ENCODE assay signal across 20 cellular contexts in the genomic region with DNA sequence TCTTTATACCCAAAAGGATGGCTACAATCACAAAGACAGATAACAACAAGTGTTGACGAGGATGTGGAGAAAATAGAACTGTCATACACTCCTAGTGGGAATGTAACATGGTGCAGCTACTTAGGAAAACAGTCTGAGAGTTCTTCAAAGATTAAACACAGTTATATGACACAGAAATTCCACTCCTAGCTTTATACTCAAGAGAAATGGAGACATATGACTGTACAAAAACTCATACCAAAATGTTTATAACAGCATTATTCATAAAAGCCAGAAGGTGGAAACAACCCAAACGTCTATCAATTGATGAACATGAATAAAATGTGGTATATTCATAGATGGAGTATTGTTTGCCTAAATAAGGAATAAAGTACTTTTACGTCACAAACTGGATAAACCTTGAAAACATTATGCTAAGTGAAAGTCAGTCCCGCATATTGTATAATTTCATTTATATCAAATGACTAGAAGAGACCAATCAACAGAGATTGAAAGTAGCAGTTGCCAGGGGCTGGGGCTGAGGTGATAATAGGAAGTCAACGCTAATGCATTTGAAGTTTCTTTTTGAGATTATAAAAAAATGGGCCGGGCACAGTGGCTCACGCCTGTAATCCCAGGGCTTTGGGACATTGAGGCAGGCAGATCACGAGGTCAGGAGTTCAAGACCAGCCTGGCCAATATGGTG.
DNase-seq lines count a peak whose midpoint lies in the region; ATAC-seq, FAIRE-seq and TF ChIP-seq lines count a peak whose summit lies in the region.
"Had no signal": no experiment of that assay in that cellular context is flagged by ENCODE, and none has a peak within 500 bp of the region (broad histone marks: within the 10 kb centered on the region; RNA-seq: fewer than 3 reads in every experiment).

No MANE protein-coding gene starts in this region.

- peak; percentile 27 for FAIRE-seq in urothelium cell line (lab: Jason Lieb, UNC)
- FAIRE-seq: A204.1, HepG2 had no signal

- no peak for DNase-seq in activated T-cell treated with anti-CD3 and anti-CD28 coated beads, Interleukin-2, amount 50 U/mL, for 24 hours
- DNase-seq in activated T-cell treated with anti-CD3 and anti-CD28 coated beads, Interleukin-2, amount 50 U/mL, for 1 hour: no peak
- peak; percentile 14 for DNase-seq in GM23248
- no peak for DNase-seq in central memory CD8-positive, alpha-beta T cell (ENCODE audit: low spot score in 2 of 2)
- no peak for DNase-seq in urothelium cell line (ENCODE audit: low spot score)
- no peak for DNase-seq in left cardiac atrium
- no peak for DNase-seq in Caco-2
- DNase-seq: CD8-positive, alpha-beta T cell; DMS53; GOT3; NCI-H1417; NCI-H187 treated with DMSO at 0.1 percent for 48 hours; NCI-H226; NCI-H524; PC-9; SIG-M5 had no signal

- BruUV-seq in Caco-2 (replicated peaks; lab: Mats Ljungman, UMichigan): no TSS peak

- H3K27me3 Mint-ChIP-seq in activated T-cell treated with anti-CD3 and anti-CD28 coated beads, Interleukin-2, amount 50 U/mL, for 24 hours: no peaks in the 10 kb centered on the region
- no peaks in the 10 kb centered on the region for H3K27me3 Mint-ChIP-seq in central memory CD8-positive, alpha-beta T cell
- H3K27me3 Mint-ChIP-seq in Caco-2 (ENCODE audit: insufficient read depth, unreplicated experiment): no peaks in the 10 kb centered on the region

- H3K4me1 ChIP-seq in GM23248 (ENCODE audit: insufficient read depth) (peaks cover 20% of the 10 kb centered on the region), Caco-2 (no peaks in the 10 kb centered on the region)

- H3K4me1 Mint-ChIP-seq in activated T-cell treated with anti-CD3 and anti-CD28 coated beads, Interleukin-2, amount 50 U/mL, for 24 hours (ENCODE audit: low read depth): peaks cover 30% of the 10 kb centered on the region
- H3K4me1 Mint-ChIP-seq in central memory CD8-positive, alpha-beta T cell: peaks cover 35% of the 10 kb centered on the region
- no peaks in the 10 kb centered on the region for H3K4me1 Mint-ChIP-seq in Caco-2 (ENCODE audit: low read depth, unreplicated experiment)

- WGBS in GM23248 (ENCODE audit: low coverage in 1 of 2, low lambda C conversion rate in 2 of 2, missing lambda C conversion rate in 2 of 2), 2 experiments: 89 to 92% methylated on average over 8 of the region's 8 CpGs

- no peaks in the 10 kb centered on the region for H3K36me3 ChIP-seq in GM23248 (ENCODE audit: low read depth)
- no peaks in the 10 kb centered on the region for H3K36me3 ChIP-seq in Caco-2 (ENCODE audit: control insufficient read depth, insufficient read depth, low read length)

- peak overlapping the region; percentile 74 for H3K27ac Mint-ChIP-seq in activated T-cell treated with anti-CD3 and anti-CD28 coated beads, Interleukin-2, amount 50 U/mL, for 24 hours
- no peak overlapping the region for H3K27ac Mint-ChIP-seq in central memory CD8-positive, alpha-beta T cell (ENCODE audit: low read depth)
- H3K27ac Mint-ChIP-seq in Caco-2 (ENCODE audit: unreplicated experiment): no peak overlapping the region
- H3K27ac Mint-ChIP-seq: CD8-positive, alpha-beta T cell had no signal

- no peaks in the 10 kb centered on the region for H3K9me3 ChIP-seq in GM23248 (ENCODE audit: low read depth)
- no peaks in the 10 kb centered on the region for H3K9me3 ChIP-seq in Caco-2
- H3K9me3 ChIP-seq: BLaER1 had no signal

- H3K4me3 Mint-ChIP-seq in activated T-cell treated with anti-CD3 and anti-CD28 coated beads, Interleukin-2, amount 50 U/mL, for 24 hours: no peak overlapping the region
- H3K4me3 Mint-ChIP-seq in central memory CD8-positive, alpha-beta T cell: no peak overlapping the region
- H3K4me3 Mint-ChIP-seq in Caco-2 (ENCODE audit: unreplicated experiment): no peak overlapping the region
- H3K4me3 Mint-ChIP-seq: CD8-positive, alpha-beta T cell had no signal

- no peaks in the 10 kb centered on the region for H3K79me2 ChIP-seq in GM23248 (ENCODE audit: insufficient read depth)

- TF ChIP-seq CTCF in Caco-2 (IDR thresholded peaks at IDR 0.05; ENCODE audit: insufficient read depth in 1 of 2, low read depth in 1 of 2, low read length in 1 of 2, severe bottlenecking in 1 of 2, unreplicated experiment in 1 of 2): no peak

- no peak overlapping the region for H3K4me2 ChIP-seq in GM23248 (ENCODE audit: unreplicated experiment)
- H3K4me2 ChIP-seq: BLaER1, PC-9 had no signal

- peaks cover 6% of the 10 kb centered on the region for H3K36me3 Mint-ChIP-seq in activated T-cell treated with anti-CD3 and anti-CD28 coated beads, Interleukin-2, amount 50 U/mL, for 24 hours (ENCODE audit: low read depth)
- no peaks in the 10 kb centered on the region for H3K36me3 Mint-ChIP-seq in central memory CD8-positive, alpha-beta T cell (ENCODE audit: insufficient read depth)
- H3K36me3 Mint-ChIP-seq in Caco-2 (ENCODE audit: insufficient read depth, unreplicated experiment): no peaks in the 10 kb centered on the region
- H3K36me3 Mint-ChIP-seq: CD8-positive, alpha-beta T cell had no signal

- H3F3A ChIP-seq in GM23248 (ENCODE audit: insufficient read depth): peaks cover 20% of the 10 kb centered on the region

- H3K9me3 Mint-ChIP-seq in activated T-cell treated with anti-CD3 and anti-CD28 coated beads, Interleukin-2, amount 50 U/mL, for 24 hours: no peaks in the 10 kb centered on the region
- H3K9me3 Mint-ChIP-seq in central memory CD8-positive, alpha-beta T cell: no peaks in the 10 kb centered on the region
- H3K9me3 Mint-ChIP-seq in Caco-2 (ENCODE audit: unreplicated experiment): no peaks in the 10 kb centered on the region
- H3K9me3 Mint-ChIP-seq: CD8-positive, alpha-beta T cell had no signal

- H3K27ac ChIP-seq in GM23248: no peak overlapping the region
- H3K27ac ChIP-seq: BLaER1, PC-9, RWPE1 had no signal

- H3K4me3 ChIP-seq in GM23248: no peak overlapping the region
- no peak overlapping the region for H3K4me3 ChIP-seq in Caco-2 (ENCODE audit: low read depth, low read length)
- H3K4me3 ChIP-seq: BLaER1, PC-9 had no signal

- intact Hi-C loops in left cardiac atrium (cut with DNase I): no loop called here
- intact Hi-C loops in Caco-2 (cut with micrococcal nuclease; ENCODE audit: unreplicated experiment): no loop called here

- H3K9me2 ChIP-seq in GM23248 (ENCODE audit: insufficient read depth): no peaks in the 10 kb centered on the region

- no peak overlapping the region for H2AFZ ChIP-seq in GM23248
- H2AFZ ChIP-seq: PC-9 had no signal

- H3K9ac ChIP-seq in GM23248: no peak overlapping the region
- H3K9ac ChIP-seq: BLaER1 had no signal

- POLR2A ChIA-PET in Caco-2 (lab: Charles Lee): no interaction called here

- H3K27me3 ChIP-seq in GM23248 (replicated peaks; ENCODE audit: insufficient read depth) (no peaks in the 10 kb centered on the region), Caco-2 (replicated peaks; ENCODE audit: control insufficient read depth, insufficient read depth, low read length) (no peaks in the 10 kb centered on the region)
- H3K27me3 ChIP-seq: BLaER1 had no signal

- ATAC-seq in central memory CD8-positive, alpha-beta T cell (replicated peaks; ENCODE audit: extremely low read depth, poor library complexity, severe bottlenecking): peak; percentile 14
- ATAC-seq in left cardiac atrium: no peak
- ATAC-seq: CD8-positive, alpha-beta T cell; HepG2 had no signal

- in situ Hi-C loops in GM23248 (cut with MboI): no loop called here

- H4K20me1 ChIP-seq in GM23248 (ENCODE audit: insufficient read depth): no peaks in the 10 kb centered on the region
- H4K20me1 ChIP-seq: BLaER1 had no signal

- CTCF ChIA-PET in Caco-2 (lab: Charles Lee): no interaction called here
